Comparison of ENCODE assay signal across 1 cellular context in genomic region chr2:74201596-74201995, GRCh38.
TF ChIP-seq lines count a peak whose summit lies in the region.

No MANE protein-coding gene starts in this region.

TF ChIP-seq in HEK293, 187 proteins besides CTCF, POLR2A, EP300 and RAD21 (continued from another document and continues in another):
- TF ChIP-seq PRDM4 (tag by site-specific recombination; IDR thresholded peaks at IDR 0.05), result no peak
- TF ChIP-seq ZNF621 (tag by site-specific recombination; IDR thresholded peaks at IDR 0.05), result no peak
- no peak for TF ChIP-seq ZFP69B (tag by site-specific recombination; IDR thresholded peaks at IDR 0.05)
- TF ChIP-seq PRDM10 (tag by site-specific recombination; IDR thresholded peaks at IDR 0.05), result peak; percentile 87
- TF ChIP-seq ZNF169 (tag by site-specific recombination; IDR thresholded peaks at IDR 0.05), result no peak
- TF ChIP-seq ZNF510 (tag by site-specific recombination; IDR thresholded peaks at IDR 0.05; ENCODE audit: insufficient replicate concordance), result no peak
- no peak for TF ChIP-seq TRIM28 (IDR thresholded peaks at IDR 0.05; ENCODE audit: borderline replicate concordance, low read length)
- no peak for TF ChIP-seq ZSCAN5A (tag by site-specific recombination; IDR thresholded peaks at IDR 0.05)
- no peak for TF ChIP-seq ZNF146 (tag by site-specific recombination; IDR thresholded peaks at IDR 0.05)
- TF ChIP-seq ZBTB48 (tag by site-specific recombination; IDR thresholded peaks at IDR 0.05), result no peak
- no peak for TF ChIP-seq FEZF1 (tag by site-specific recombination; IDR thresholded peaks at IDR 0.05)
- TF ChIP-seq OSR2 (tag by site-specific recombination; IDR thresholded peaks at IDR 0.05), result no peak; the same call in 1 of the 2 replicates
- TF ChIP-seq ZNF596 (tag by site-specific recombination; IDR thresholded peaks at IDR 0.05), result no peak
- peak; percentile 95 for TF ChIP-seq ZNF2 (tag by site-specific recombination; IDR thresholded peaks at IDR 0.05)
- no peak for TF ChIP-seq SP2 (tag by site-specific recombination; IDR thresholded peaks at IDR 0.05)
- TF ChIP-seq ZNF76 (tag by site-specific recombination; IDR thresholded peaks at IDR 0.05; ENCODE audit: borderline replicate concordance, low read depth), result peak; percentile 61; the same call in 1 of the 2 replicates
- no peak for TF ChIP-seq RBAK (tag by site-specific recombination; IDR thresholded peaks at IDR 0.05)
- TF ChIP-seq MZF1 (tag by site-specific recombination; IDR thresholded peaks at IDR 0.05; ENCODE audit: borderline replicate concordance), result no peak
- no peak for TF ChIP-seq ZNF548 (tag by site-specific recombination; IDR thresholded peaks at IDR 0.05)
- TF ChIP-seq ZNF518A (tag by site-specific recombination; conservative IDR thresholded peaks at IDR 0.05; ENCODE audit: low read depth), result no peak
- no peak for TF ChIP-seq ZNF266 (tag by site-specific recombination; IDR thresholded peaks at IDR 0.05; ENCODE audit: low read depth)
- TF ChIP-seq ZBTB6 (tag by site-specific recombination; IDR thresholded peaks at IDR 0.05), result no peak
- no peak for TF ChIP-seq ZNF174 (tag by site-specific recombination; IDR thresholded peaks at IDR 0.05)
- TF ChIP-seq ZNF335 (tag by site-specific recombination; conservative IDR thresholded peaks at IDR 0.05), result peak; percentile 52
- TF ChIP-seq TCF7L2 (IDR thresholded peaks at IDR 0.05; ENCODE audit: borderline replicate concordance, low read depth, low read length), result no peak
- no peak for TF ChIP-seq HIC1 (tag by site-specific recombination; IDR thresholded peaks at IDR 0.05)
- TF ChIP-seq ZNF645 (tag by site-specific recombination; IDR thresholded peaks at IDR 0.05), result no peak
- TF ChIP-seq ZIC2 (tag by site-specific recombination; IDR thresholded peaks at IDR 0.05), result no peak
- 0 out of 2 replicates have a peak, but pooled peaks have one; percentile 19 for TF ChIP-seq ZNF366 (tag by site-specific recombination; conservative IDR thresholded peaks at IDR 0.05)
- TF ChIP-seq ZNF350 (tag by site-specific recombination; IDR thresholded peaks at IDR 0.05), result no peak
- TF ChIP-seq SCRT2 (tag by site-specific recombination; IDR thresholded peaks at IDR 0.05), result no peak
- TF ChIP-seq KLF9 (tag by site-specific recombination; IDR thresholded peaks at IDR 0.05; ENCODE audit: low read depth), result no peak
- no peak for TF ChIP-seq ZNF791 (tag by site-specific recombination; IDR thresholded peaks at IDR 0.05)
- TF ChIP-seq YY2 (tag by site-specific recombination; IDR thresholded peaks at IDR 0.05), result no peak
- TF ChIP-seq ZNF473 (tag by site-specific recombination; IDR thresholded peaks at IDR 0.05), result no peak
- TF ChIP-seq ZNF114 (tag by site-specific recombination; IDR thresholded peaks at IDR 0.05), result no peak
- TF ChIP-seq HOXA7 (CRISPR knock-in tag; IDR thresholded peaks at IDR 0.05; ENCODE audit: borderline replicate concordance), result no peak
- TF ChIP-seq ZFP41 (tag by site-specific recombination; IDR thresholded peaks at IDR 0.05; ENCODE audit: borderline replicate concordance), result no peak
- TF ChIP-seq ZNF433 (tag by site-specific recombination; IDR thresholded peaks at IDR 0.05; ENCODE audit: low read depth), result no peak
- TF ChIP-seq ZNF544 (tag by site-specific recombination; IDR thresholded peaks at IDR 0.05), result no peak
- 0 out of 2 replicates have a peak, but pooled peaks have one; percentile 47 for TF ChIP-seq TSHZ1 (tag by site-specific recombination; IDR thresholded peaks at IDR 0.05; ENCODE audit: borderline replicate concordance)
- no peak for TF ChIP-seq ZNF10 (tag by site-specific recombination; IDR thresholded peaks at IDR 0.05)
- TF ChIP-seq ZNF747 (tag by site-specific recombination; IDR thresholded peaks at IDR 0.05), result no peak
